14 cellular contexts compared by ENCODE assay signal in genomic region chr18:24792164-24792563, GRCh38.
A peak's percentile ranks its signal among the peaks of the same experiment; 100 is the strongest.
DNase-seq lines count a peak whose midpoint lies in the region; TF ChIP-seq lines count a peak whose summit lies in the region.
"Had no signal": no experiment of that assay in that cellular context is flagged by ENCODE, and none has a peak within 500 bp of the region (broad histone marks: within the 10 kb centered on the region; RNA-seq: fewer than 3 reads in every experiment).

No MANE protein-coding gene starts in this region.

- H3F3A ChIP-seq in neural cell (ENCODE audit: insufficient read depth, low read length, poor library complexity, severe bottlenecking), result peaks cover 5% of the 10 kb centered on the region

- DNase-seq in EH (ENCODE audit: low read depth), result peak; percentile 11
- peak; percentile 79 for DNase-seq in NCI-H69 (lab: John Stamatoyannopoulos, UW)
- peak; percentile 11 for DNase-seq in hepatocyte (ENCODE audit: low spot score)
- no peak for DNase-seq in DMS153 treated with DMSO at 0.1 percent for 48 hours (lab: John Stamatoyannopoulos, UW; ENCODE audit: unreplicated experiment)
- DNase-seq in colonic mucosa, result no peak
- DNase-seq in activated CD4-positive, alpha-beta T cell treated with anti-CD3 and anti-CD28 coated beads, Interleukin-2, amount 50 U/mL, for 4 hours, result no peak
- DNase-seq in activated T-cell treated with anti-CD3 and anti-CD28 coated beads for 4 hours, result no peak
- DNase-seq: activated naive CD8-positive, alpha-beta T cell treated with anti-CD3 and anti-CD28 coated beads, Interleukin-2, amount 50 U/mL, for 24 hours; hippocampal formation; PC-9; stimulated activated CD4-positive, alpha-beta T cell treated with anti-CD3 and anti-CD28 coated beads, Interleukin-2, amount 100 ng/mL, for 24 hours; stimulated activated naive CD8-positive, alpha-beta T cell treated with anti-CD3 and anti-CD28 coated beads, Interleukin-15, amount 100 ng/mL, for 72 hours; upper lobe of left lung had no signal

- H3K36me3 ChIP-seq in hepatocyte (replicated peaks; ENCODE audit: insufficient read depth, low read depth), result no peaks in the 10 kb centered on the region
- H3K36me3 ChIP-seq in neural cell (ENCODE audit: insufficient read depth, low read length), result no peaks in the 10 kb centered on the region
- no peaks in the 10 kb centered on the region for H3K36me3 ChIP-seq in colonic mucosa
- H3K36me3 ChIP-seq: upper lobe of left lung had no signal

- intact Hi-C loops in colonic mucosa (cut with DNase I), result no loop called here

- WGBS in hepatocyte (ENCODE audit: low lambda C conversion rate, missing lambda C conversion rate), result 34% methylated on average over 2 of the region's 2 CpGs

- H3K4me3 ChIP-seq in hepatocyte (no peak overlapping the region), neural cell (ENCODE audit: low read length) (peak overlapping the region; percentile 53), colonic mucosa (no peak overlapping the region)
- H3K4me3 ChIP-seq: PC-9, upper lobe of left lung had no signal

- H4K20me1 ChIP-seq in hepatocyte (ENCODE audit: insufficient read depth, poor library complexity, severe bottlenecking) (no peaks in the 10 kb centered on the region), neural cell (ENCODE audit: insufficient read depth) (no peaks in the 10 kb centered on the region)

- H3K79me2 ChIP-seq in hepatocyte (no peaks in the 10 kb centered on the region), neural cell (replicated peaks; ENCODE audit: insufficient read depth, low read length) (no peaks in the 10 kb centered on the region)

- H3K9me3 ChIP-seq in hepatocyte (ENCODE audit: low read depth), result no peaks in the 10 kb centered on the region
- peaks cover 5% of the 10 kb centered on the region for H3K9me3 ChIP-seq in neural cell (ENCODE audit: low read length)
- no peaks in the 10 kb centered on the region for H3K9me3 ChIP-seq in colonic mucosa
- H3K9me3 ChIP-seq: upper lobe of left lung had no signal

- H3K27me3 ChIP-seq in hepatocyte (no peaks in the 10 kb centered on the region), neural cell (ENCODE audit: insufficient read depth, low read depth, low read length) (no peaks in the 10 kb centered on the region), colonic mucosa (no peaks in the 10 kb centered on the region)
- H3K27me3 ChIP-seq: upper lobe of left lung had no signal

- H2AFZ ChIP-seq in hepatocyte (no peak overlapping the region), neural cell (ENCODE audit: low read depth, low read length) (peak overlapping the region; percentile 71)
- H2AFZ ChIP-seq: PC-9 had no signal

- H3K9me2 ChIP-seq in hepatocyte (replicated peaks; ENCODE audit: insufficient read depth) (no peaks in the 10 kb centered on the region), neural cell (ENCODE audit: insufficient read depth, low read length) (no peaks in the 10 kb centered on the region)

- TF ChIP-seq CTCF in hepatocyte (IDR thresholded peaks at IDR 0.05; ENCODE audit: poor library complexity) (no peak), neural cell (IDR thresholded peaks at IDR 0.05; ENCODE audit: poor library complexity, severe bottlenecking) (no peak), colonic mucosa (IDR thresholded peaks at IDR 0.05) (no peak)

- no peak for TF ChIP-seq EP300 in neural cell (conservative IDR thresholded peaks at IDR 0.05; ENCODE audit: poor library complexity, severe bottlenecking)

- TF ChIP-seq RAD21 in neural cell (conservative IDR thresholded peaks at IDR 0.05), result no peak

- H3K4me1 ChIP-seq in hepatocyte (ENCODE audit: insufficient read depth) (no peaks in the 10 kb centered on the region), colonic mucosa (no peaks in the 10 kb centered on the region)

- H3K4me2 ChIP-seq in hepatocyte (no peak overlapping the region), neural cell (ENCODE audit: low read length) (peak overlapping the region; percentile 73)
- H3K4me2 ChIP-seq: PC-9 had no signal

- H3K27ac ChIP-seq in hepatocyte, result no peak overlapping the region
- H3K27ac ChIP-seq in neural cell (ENCODE audit: low read length), result peak overlapping the region; percentile 90
- no peak overlapping the region for H3K27ac ChIP-seq in colonic mucosa
- H3K27ac ChIP-seq: PC-9, upper lobe of left lung had no signal

- H3K9ac ChIP-seq in neural cell (ENCODE audit: low read length) (peak overlapping the region; percentile 63), colonic mucosa (ENCODE audit: low read depth in 2 of 2, low read length in 2 of 2) (no peak overlapping the region)

TF ChIP-seq in neural cell, 6 proteins besides CTCF, POLR2A, EP300 and RAD21:
- TF ChIP-seq TAF1 (IDR thresholded peaks at IDR 0.05; ENCODE audit: low read depth), result no peak
- peak; percentile 84 for TF ChIP-seq REST (IDR thresholded peaks at IDR 0.05; ENCODE audit: borderline replicate concordance)

Comparison
In these comparisons a context has a peak if more than half of its experiments do, and no peak if none do; other contexts are left out.
1. DNase-seq: peak in EH (single experiment), NCI-H69 (single experiment) and hepatocyte (single experiment); none in DMS153 treated with DMSO at 0.1 percent for 48 hours (single experiment), colonic mucosa (single experiment), activated CD4-positive, alpha-beta T cell treated with anti-CD3 and anti-CD28 coated beads, Interleukin-2, amount 50 U/mL, for 4 hours (0 of 2) and activated T-cell treated with anti-CD3 and anti-CD28 coated beads for 4 hours (single experiment).